14 cellular contexts compared by ENCODE assay signal in the genomic region with DNA sequence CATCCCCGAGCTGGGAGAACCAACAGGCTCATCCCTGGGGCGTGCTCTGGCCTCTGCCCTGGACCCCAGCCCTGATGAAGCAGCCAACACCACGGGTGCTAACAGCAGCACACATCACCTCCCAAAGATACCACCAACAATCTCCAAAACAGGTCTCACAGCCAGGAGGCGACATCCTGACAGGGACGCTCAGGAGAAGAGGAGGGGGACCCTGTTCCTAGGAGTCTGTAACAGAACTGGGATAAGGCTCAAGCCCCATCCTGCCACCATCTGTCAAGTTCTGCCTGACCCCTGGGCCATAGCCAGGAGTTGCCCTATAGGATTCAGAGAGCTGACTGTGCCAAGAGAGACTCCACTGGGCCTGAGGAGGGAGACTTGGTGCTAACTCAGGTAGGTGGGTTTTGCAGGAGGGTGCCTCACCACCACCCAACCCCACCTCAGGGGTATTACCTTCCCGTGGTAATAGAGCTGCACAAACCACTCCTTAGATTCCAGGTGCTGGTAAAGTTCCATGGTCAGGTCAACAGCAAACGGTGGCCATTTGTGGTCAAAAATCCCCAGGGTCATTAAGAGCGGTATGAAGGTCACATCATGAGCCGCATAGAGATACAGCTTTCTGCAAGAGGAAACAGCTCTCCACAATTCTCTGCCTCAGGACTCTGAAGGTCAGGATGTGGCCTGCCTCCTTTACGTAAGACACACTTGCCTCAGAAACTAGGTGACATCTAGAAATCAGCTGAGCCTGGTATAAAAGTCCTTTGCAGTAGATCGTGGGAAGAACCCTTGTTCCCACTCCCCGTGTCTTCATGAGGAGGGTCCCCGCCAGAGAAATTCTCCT. TPM values are rescaled to one million over a fixed set of nuclear protein-coding genes. Genes with fewer than 3 reads are reported as not detected.
DNase-seq lines count a peak whose midpoint lies in the region; ATAC-seq and TF ChIP-seq lines count a peak whose summit lies in the region.
"Had no signal": no experiment of that assay in that cellular context is flagged by ENCODE, and none has a peak within 500 bp of the region (broad histone marks: within the 10 kb centered on the region; RNA-seq: fewer than 3 reads in every experiment).

No MANE protein-coding gene starts in this region.

- H3K4me1 ChIP-seq in H9 (ENCODE audit: insufficient read depth, low read length) (no peaks in the 10 kb centered on the region), neuronal stem cell (ENCODE audit: control insufficient read depth in 2 of 2, insufficient read depth in 1 of 2, low read depth in 1 of 2, low read length in 2 of 2) (peaks cover 10 to 21% of the 10 kb centered on the region in 2 donors)

- H3K27ac Mint-ChIP-seq in H9, result no peak overlapping the region
- H3K27ac Mint-ChIP-seq in T-helper 1 cell treated with Interleukin-12 subunit alpha and Interleukin-12 subunit beta and Interleukin-4 antibody, amounts not matched to agents 30 μg/mL and 1 μg/mL, for 36 hours, result peak overlapping the region; percentile 90
- peak overlapping the region; percentile 93 for H3K27ac Mint-ChIP-seq in activated naive CD8-positive, alpha-beta T cell treated with anti-CD3 and anti-CD28 coated beads, Interleukin-2, amount 10 ng/mL, durations not matched to agents 7 days and 5 days
- no peak overlapping the region for H3K27ac Mint-ChIP-seq in glutamatergic neuron (ENCODE audit: unreplicated experiment)

- H2BK15ac ChIP-seq in H9 (ENCODE audit: low read depth, low read length), result no peak overlapping the region
- no peak overlapping the region for H2BK15ac ChIP-seq in neuronal stem cell (ENCODE audit: low read length)

- TF ChIP-seq CTCF in H9 (conservative IDR thresholded peaks at IDR 0.05) (peak; percentile 30; the same call in 1 of the 3 replicates), glutamatergic neuron (IDR thresholded peaks at IDR 0.05; ENCODE audit: partially characterized antibody, unreplicated experiment) (no peak)

- H3K9me3 ChIP-seq in H9 (ENCODE audit: control insufficient read depth, low read depth, low read length) (no peaks in the 10 kb centered on the region), neuronal stem cell (replicated peaks in 1 of 2; ENCODE audit: control insufficient read depth in 2 of 2, insufficient read depth in 1 of 2, low read depth in 1 of 2, low read length in 2 of 2) (no peaks in the 10 kb centered on the region)
- H3K9me3 ChIP-seq: heart left ventricle had no signal

- no peak overlapping the region for H3K4me2 ChIP-seq in H9 (ENCODE audit: insufficient read depth, insufficient read length, low read length)
- no peak overlapping the region for H3K4me2 ChIP-seq in neuronal stem cell (ENCODE audit: insufficient read depth, low read length, poor library complexity, severe bottlenecking)

- POLR2A ChIA-PET in activated naive CD8-positive, alpha-beta T cell treated with anti-CD3 and anti-CD28 coated beads, Interleukin-2, amount 10 ng/mL, durations not matched to agents 7 days and 5 days (lab: Charles Lee), result interaction anchor here (0.6 to 4.4 kb wide), 4 partner anchors 12 to 616 kb away, joined by 3 to 31 read pairs (median 5); partner anchors contain the start of genes ACP6 and BCL9

- H3K18ac ChIP-seq in H9 (ENCODE audit: insufficient read length, low read depth, low read length) (no peak overlapping the region), neuronal stem cell (ENCODE audit: low read length) (peak overlapping the region; percentile 11)

- H3K9ac ChIP-seq in H9 (ENCODE audit: extremely low read depth, insufficient read length, low read length) (no peak overlapping the region), neuronal stem cell (ENCODE audit: low read depth, low read length, poor library complexity) (no peak overlapping the region)

- no peak overlapping the region for H3K4me3 Mint-ChIP-seq in H9
- H3K4me3 Mint-ChIP-seq in T-helper 1 cell treated with Interleukin-12 subunit alpha and Interleukin-12 subunit beta and Interleukin-4 antibody, amounts not matched to agents 30 μg/mL and 1 μg/mL, for 36 hours, result peak overlapping the region; percentile 60
- peak overlapping the region; percentile 68 for H3K4me3 Mint-ChIP-seq in activated naive CD8-positive, alpha-beta T cell treated with anti-CD3 and anti-CD28 coated beads, Interleukin-2, amount 10 ng/mL, durations not matched to agents 7 days and 5 days
- no peak overlapping the region for H3K4me3 Mint-ChIP-seq in glutamatergic neuron (ENCODE audit: unreplicated experiment)

- no peaks in the 10 kb centered on the region for H3K9me3 Mint-ChIP-seq in H9
- no peaks in the 10 kb centered on the region for H3K9me3 Mint-ChIP-seq in T-helper 1 cell treated with Interleukin-12 subunit alpha and Interleukin-12 subunit beta and Interleukin-4 antibody, amounts not matched to agents 30 μg/mL and 1 μg/mL, for 36 hours
- no peaks in the 10 kb centered on the region for H3K9me3 Mint-ChIP-seq in activated naive CD8-positive, alpha-beta T cell treated with anti-CD3 and anti-CD28 coated beads, Interleukin-2, amount 10 ng/mL, durations not matched to agents 7 days and 5 days
- H3K9me3 Mint-ChIP-seq in glutamatergic neuron (ENCODE audit: unreplicated experiment), result no peaks in the 10 kb centered on the region

- peak; percentile 91 for ATAC-seq in activated naive CD8-positive, alpha-beta T cell treated with anti-CD3 and anti-CD28 coated beads, Interleukin-2, amount 10 ng/mL, durations not matched to agents 7 days and 5 days (ENCODE audit: low read depth)
- ATAC-seq in GM21390 (IDR thresholded peaks at IDR 0.05; ENCODE audit: unreplicated experiment), result no peak
- ATAC-seq in HG02763 (IDR thresholded peaks at IDR 0.05; ENCODE audit: unreplicated experiment), result no peak
- ATAC-seq: esophagus mucosa, left cardiac atrium had no signal

- H3K36me3 Mint-ChIP-seq in H9 (ENCODE audit: insufficient read depth in 1 of 3, low read depth in 3 of 3) (peaks cover 12 to 49% (median 31%) of the 10 kb centered on the region in 3 experiments), glutamatergic neuron (ENCODE audit: unreplicated experiment) (no peaks in the 10 kb centered on the region)
- H3K36me3 Mint-ChIP-seq in T-helper 1 cell treated with Interleukin-12 subunit alpha and Interleukin-12 subunit beta and Interleukin-4 antibody, amounts not matched to agents 30 μg/mL and 1 μg/mL, for 36 hours (ENCODE audit: low read depth), result peaks cover 38% of the 10 kb centered on the region
- peaks cover 37% of the 10 kb centered on the region for H3K36me3 Mint-ChIP-seq in activated naive CD8-positive, alpha-beta T cell treated with anti-CD3 and anti-CD28 coated beads, Interleukin-2, amount 10 ng/mL, durations not matched to agents 7 days and 5 days

- H4K5ac ChIP-seq in H9 (ENCODE audit: insufficient read length, low read depth, low read length), result no peak overlapping the region

- H3T11ph ChIP-seq in H9 (ENCODE audit: low read length), result no peak overlapping the region

- peaks cover 10 to 63% of the 10 kb centered on the region in 2 donors for H3K36me3 ChIP-seq in neuronal stem cell (replicated peaks in 1 of 2; ENCODE audit: control insufficient read depth in 2 of 2, insufficient read depth in 2 of 2, low read length in 2 of 2)

- no peak overlapping the region for H2AFZ ChIP-seq in H9 (ENCODE audit: low read length)
- H2AFZ ChIP-seq in neuronal stem cell (ENCODE audit: low read length), result no peak overlapping the region

- no peaks in the 10 kb centered on the region for H3K79me1 ChIP-seq in H9 (ENCODE audit: insufficient read depth, low read depth, low read length, poor library complexity, severe bottlenecking)
- no peaks in the 10 kb centered on the region for H3K79me1 ChIP-seq in neuronal stem cell (ENCODE audit: low read depth, low read length)

- DNase-seq in H9 (no peak), neuronal stem cell (ENCODE audit: low spot score) (no peak), glutamatergic neuron (no peak), cerebellum (ENCODE audit: low spot score) (no peak)
- DNase-seq in activated naive CD8-positive, alpha-beta T cell treated with anti-CD3 and anti-CD28 coated beads, Interleukin-2, amount 10 ng/mL, durations not matched to agents 7 days and 5 days, result peak; percentile 56
- DNase-seq: C1 segment of cervical spinal cord; heart left ventricle; left cardiac atrium; stimulated activated CD4-positive, alpha-beta T cell treated with anti-CD3 and anti-CD28 coated beads, Interleukin-2, amount 100 ng/mL, for 48 hours had no signal

- H3K4me1 Mint-ChIP-seq in H9 (no peaks in the 10 kb centered on the region), glutamatergic neuron (ENCODE audit: low read depth, unreplicated experiment) (no peaks in the 10 kb centered on the region)
- H3K4me1 Mint-ChIP-seq in T-helper 1 cell treated with Interleukin-12 subunit alpha and Interleukin-12 subunit beta and Interleukin-4 antibody, amounts not matched to agents 30 μg/mL and 1 μg/mL, for 36 hours (ENCODE audit: low read depth), result peaks cover 57% of the 10 kb centered on the region
- H3K4me1 Mint-ChIP-seq in activated naive CD8-positive, alpha-beta T cell treated with anti-CD3 and anti-CD28 coated beads, Interleukin-2, amount 10 ng/mL, durations not matched to agents 7 days and 5 days, result peaks cover 60% of the 10 kb centered on the region

- H4K8ac ChIP-seq in H9 (replicated peaks; ENCODE audit: insufficient read length, low read depth, low read length), result no peak overlapping the region
- H4K8ac ChIP-seq in neuronal stem cell (ENCODE audit: low read depth, low read length), result no peak overlapping the region

- H3K14ac ChIP-seq in H9 (ENCODE audit: insufficient read depth, low read length) (no peak overlapping the region), neuronal stem cell (ENCODE audit: low read length) (no peak overlapping the region)

- H2BK20ac ChIP-seq in H9 (ENCODE audit: low read depth, low read length, poor library complexity, severe bottlenecking), result no peak overlapping the region

- H3K23me2 ChIP-seq in H9 (ENCODE audit: insufficient read length, low read depth, low read length, poor library complexity, severe bottlenecking), result no peaks in the 10 kb centered on the region

- H3K4ac ChIP-seq in H9 (ENCODE audit: low read depth, low read length) (no peak overlapping the region), neuronal stem cell (ENCODE audit: low read length) (no peak overlapping the region)

- H2BK12ac ChIP-seq in H9 (ENCODE audit: insufficient read length, low read depth, low read length) (no peak overlapping the region), neuronal stem cell (ENCODE audit: low read length) (no peak overlapping the region)

- H3K23ac ChIP-seq in H9 (ENCODE audit: insufficient read length, low read depth, low read length) (no peak overlapping the region), neuronal stem cell (ENCODE audit: low read depth, low read length, poor library complexity) (no peak overlapping the region)

- H2AK5ac ChIP-seq in H9 (ENCODE audit: insufficient read length, low read length), result no peak overlapping the region
- H2AK5ac ChIP-seq in neuronal stem cell (ENCODE audit: low read depth, low read length), result no peak overlapping the region

- no peak overlapping the region for H2BK120ac ChIP-seq in H9 (ENCODE audit: low read depth, low read length, poor library complexity, severe bottlenecking)
- H2BK120ac ChIP-seq in neuronal stem cell (ENCODE audit: low read depth, low read length), result no peak overlapping the region

- no peaks in the 10 kb centered on the region for H3K27me3 ChIP-seq in H9 (ENCODE audit: insufficient read depth, low read length)
- no peaks in the 10 kb centered on the region for H3K27me3 ChIP-seq in neuronal stem cell (ENCODE audit: control insufficient read depth in 3 of 3, insufficient read depth in 3 of 3, low read depth in 1 of 3, low read length in 3 of 3)
- H3K27me3 ChIP-seq: heart left ventricle had no signal

- H4K91ac ChIP-seq in H9 (ENCODE audit: insufficient read length, low read depth, low read length), result no peak overlapping the region
- H4K91ac ChIP-seq in neuronal stem cell (ENCODE audit: low read depth, low read length, poor library complexity), result no peak overlapping the region

- no peak overlapping the region for H3K56ac ChIP-seq in H9 (ENCODE audit: insufficient read length, low read depth, low read length)

- H4K20me1 ChIP-seq in H9 (ENCODE audit: control insufficient read depth, insufficient read depth, insufficient read length), result no peaks in the 10 kb centered on the region

- no peaks in the 10 kb centered on the region for H3K79me2 ChIP-seq in H9 (ENCODE audit: insufficient read depth, low read length)

- H3K27me3 Mint-ChIP-seq in H9 (ENCODE audit: low read depth) (no peaks in the 10 kb centered on the region), glutamatergic neuron (ENCODE audit: unreplicated experiment) (no peaks in the 10 kb centered on the region)
- H3K27me3 Mint-ChIP-seq in T-helper 1 cell treated with Interleukin-12 subunit alpha and Interleukin-12 subunit beta and Interleukin-4 antibody, amounts not matched to agents 30 μg/mL and 1 μg/mL, for 36 hours (ENCODE audit: low read depth), result no peaks in the 10 kb centered on the region
- H3K27me3 Mint-ChIP-seq in activated naive CD8-positive, alpha-beta T cell treated with anti-CD3 and anti-CD28 coated beads, Interleukin-2, amount 10 ng/mL, durations not matched to agents 7 days and 5 days, result no peaks in the 10 kb centered on the region

- H3K27ac ChIP-seq in H9 (ENCODE audit: insufficient read length, low read depth, low read length) (no peak overlapping the region), neuronal stem cell (replicated peaks; ENCODE audit: low read length) (no peak overlapping the region)
- H3K27ac ChIP-seq: SK-N-MC had no signal

- no CpG with 5 or more reads among the region's 13 CpGs for WGBS in H9 (ENCODE audit: extremely low coverage, insufficient read length, low lambda C conversion rate)
- WGBS in neuronal stem cell (ENCODE audit: extremely low coverage in 2 of 2, insufficient read length in 2 of 2, insufficient replicate concordance in 1 of 2), 2 donors, result no CpG with 5 or more reads among the region's 13 CpGs

- H3K4me3 ChIP-seq in neuronal stem cell (ENCODE audit: low read length in 2 of 2), result no peak overlapping the region
- H3K4me3 ChIP-seq: SK-N-MC had no signal

- H2BK5ac ChIP-seq in H9 (ENCODE audit: insufficient read length, low read length), result no peak overlapping the region
- no peak overlapping the region for H2BK5ac ChIP-seq in neuronal stem cell (ENCODE audit: low read length)

RNA-seq across cellular contexts. Expression of gene ACP6, which starts 22.3 kb away (rescaled TPM):
- total RNA-seq in H9 (2021) (15.3 and 17.1 TPM in 2 replicates), glutamatergic neuron (ENCODE audit: unreplicated experiment) (3.5 TPM), cerebellum (9.2 TPM)
- 10 to 100 TPM; 13.6 to 18.2 TPM for total RNA-seq in activated naive CD8-positive, alpha-beta T cell treated with anti-CD3 and anti-CD28 coated beads, Interleukin-2, amount 10 ng/mL, durations not matched to agents 7 days and 5 days
- 10.1 TPM for polyA plus RNA-seq in neuronal stem cell (2013, experiment 1 of 2)
- 10.3 TPM for polyA plus RNA-seq in neuronal stem cell (2013, experiment 2 of 2)

Comparison
In these comparisons a context has a peak if more than half of its experiments do, and no peak if none do; other contexts are left out.
1. H3K27ac Mint-ChIP-seq: peak in T-helper 1 cell treated with Interleukin-12 subunit alpha and Interleukin-12 subunit beta and Interleukin-4 antibody, amounts not matched to agents 30 μg/mL and 1 μg/mL, for 36 hours (single experiment) and activated naive CD8-positive, alpha-beta T cell treated with anti-CD3 and anti-CD28 coated beads, Interleukin-2, amount 10 ng/mL, durations not matched to agents 7 days and 5 days (single experiment); none in H9 (0 of 3) and glutamatergic neuron (single experiment).
2. H3K4me3 Mint-ChIP-seq: peak in T-helper 1 cell treated with Interleukin-12 subunit alpha and Interleukin-12 subunit beta and Interleukin-4 antibody, amounts not matched to agents 30 μg/mL and 1 μg/mL, for 36 hours (single experiment) and activated naive CD8-positive, alpha-beta T cell treated with anti-CD3 and anti-CD28 coated beads, Interleukin-2, amount 10 ng/mL, durations not matched to agents 7 days and 5 days (single experiment); none in H9 (0 of 2) and glutamatergic neuron (single experiment).